ENCODE assay signal across 17 cellular contexts in the genomic region with DNA sequence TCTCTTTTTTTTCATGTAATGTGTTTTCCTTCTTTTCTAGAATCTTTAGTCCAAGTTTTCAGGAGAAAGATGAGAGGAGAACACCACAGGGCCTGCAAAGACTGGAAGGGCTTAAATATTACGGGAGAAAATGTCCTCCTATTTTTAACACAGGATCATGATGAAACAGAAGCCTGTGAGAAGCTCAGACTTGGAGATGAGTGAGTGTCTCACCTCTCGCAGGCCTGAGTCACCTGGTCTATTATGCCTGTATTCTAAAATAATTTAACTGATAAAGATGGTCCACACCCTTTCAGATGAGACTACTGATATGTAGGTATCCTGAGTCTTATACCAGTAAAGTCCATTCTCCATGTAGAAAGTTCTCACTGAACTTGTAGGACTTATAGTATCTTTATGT.
"Had no signal": no experiment of that assay in that cellular context is flagged by ENCODE, and none has a peak within 500 bp of the region (broad histone marks: within the 10 kb centered on the region; RNA-seq: fewer than 3 reads in every experiment).

No MANE protein-coding gene starts in this region.

- H3K4me3 ChIP-seq: MG63 had no signal

- H3K27ac ChIP-seq: RWPE1 had no signal

- H3K4me2 ChIP-seq: SK-N-SH had no signal

- H3K9ac ChIP-seq: SK-N-SH had no signal

- DNase-seq: KBM-7, MG63, NCI-H1092 treated with DMSO at 0.1 percent for 48 hours, NCI-H1436, NCI-H187, NCI-H2029, NCI-H2081 treated with DMSO at 0.1 percent for 48 hours, NCI-H2171, NCI-H226, NCI-H446, NCI-H510A, NCI-H524 treated with DMSO at 0.1 percent for 48 hours, NCI-H69, NCI-H774, SHP77, SK-N-SH had no signal

- H3K9me2 ChIP-seq: SK-N-SH had no signal

- H3K36me3 ChIP-seq: MG63 had no signal

- H3K9me3 ChIP-seq: MG63, SK-N-SH had no signal

- H3K27me3 ChIP-seq: MG63 had no signal
